In genomic region chr11:9386086-9386485, GRCh38 we compare ENCODE assay signal across 9 cellular contexts. TPM values are rescaled to one million over a fixed set of nuclear protein-coding genes. Genes with fewer than 3 reads are reported as not detected.
A peak's percentile ranks its signal among the peaks of the same experiment; 100 is the strongest.
DNase-seq lines count a peak whose midpoint lies in the region; TF ChIP-seq lines count a peak whose summit lies in the region.
"Had no signal": no experiment of that assay in that cellular context is flagged by ENCODE, and none has a peak within 500 bp of the region (broad histone marks: within the 10 kb centered on the region; RNA-seq: fewer than 3 reads in every experiment).

No MANE protein-coding gene starts in this region.

- H3K79me2 ChIP-seq in PC-9 (ENCODE audit: low read depth), result peaks cover 65% of the 10 kb centered on the region

- peaks cover 3% of the 10 kb centered on the region; the same call in 1 of the 2 replicates for H3K36me3 ChIP-seq in ES-I3 (ENCODE audit: insufficient read depth, low read length)
- peaks cover 8% of the 10 kb centered on the region for H3K36me3 ChIP-seq in PC-9 (ENCODE audit: low read depth)
- H3K36me3 ChIP-seq in ovary, result no peaks in the 10 kb centered on the region

- H4K20me1 ChIP-seq in PC-9 (ENCODE audit: insufficient read depth), result peaks cover 49% of the 10 kb centered on the region

- no peak for TF ChIP-seq EP300 in ovary (IDR thresholded peaks at IDR 0.05)

- no TSS peak for BruUV-seq in PC-9 (replicated peaks; lab: Mats Ljungman, UMichigan)

- H3K27me3 ChIP-seq in PC-9 (ENCODE audit: insufficient read depth, low read depth) (no peaks in the 10 kb centered on the region), ovary (no peaks in the 10 kb centered on the region)

- no peaks in the 10 kb centered on the region for H3K4me1 ChIP-seq in ES-I3 (ENCODE audit: insufficient read depth, low read length)
- H3K4me1 ChIP-seq in PC-9 (replicated peaks; ENCODE audit: insufficient read depth), result peaks cover 21% of the 10 kb centered on the region
- peaks cover 3% of the 10 kb centered on the region for H3K4me1 ChIP-seq in ovary (ENCODE audit: insufficient read depth)

- H3K4me2 ChIP-seq in PC-9, result peak overlapping the region; percentile 82

- no peak for TF ChIP-seq POLR2A in ovary (IDR thresholded peaks at IDR 0.05)

- intact Hi-C loops in PC-9 (cut with micrococcal nuclease; ENCODE audit: unreplicated experiment), result no loop called here
- intact Hi-C loops in ovary (cut with DNase I), result no loop called here

- H2AFZ ChIP-seq in PC-9, result no peak overlapping the region

- peak overlapping the region; percentile 99; the same call in 1 of the 2 replicates for H3K9ac ChIP-seq in ES-I3 (ENCODE audit: low read depth, low read length)

- TF ChIP-seq CTCF in PC-9 (conservative IDR thresholded peaks at IDR 0.05) (no peak), epithelial cell of esophagus (IDR thresholded peaks at IDR 0.05; ENCODE audit: insufficient read depth, low read depth, low read length, missing control alignments) (no peak), ovary (IDR thresholded peaks at IDR 0.05) (no peak), GM13977 (IDR thresholded peaks at IDR 0.05; ENCODE audit: extremely low read depth, insufficient read depth, missing control alignments) (no peak)

- DNase-seq in PC-9 (no peak), epithelial cell of esophagus (ENCODE audit: low read depth) (peak; percentile 13), ovary (no peak), NCI-H2107 treated with DMSO at 0.1 percent for 48 hours (lab: John Stamatoyannopoulos, UW; ENCODE audit: unreplicated experiment) (no peak), GM13977 (ENCODE audit: low spot score) (no peak), NCI-H748 (lab: John Stamatoyannopoulos, UW; ENCODE audit: unreplicated experiment) (no peak), mucosa of gallbladder (ENCODE audit: low spot score) (no peak)
- DNase-seq: activated CD4-positive, alpha-beta T cell treated with anti-CD3 and anti-CD28 coated beads, Interleukin-2, amount 50 U/mL, for 1 hour had no signal

- H3K9me3 ChIP-seq in ES-I3 (ENCODE audit: control insufficient read depth, insufficient read depth, low read length) (no peaks in the 10 kb centered on the region), PC-9 (ENCODE audit: insufficient read depth, low read depth) (no peaks in the 10 kb centered on the region), ovary (no peaks in the 10 kb centered on the region)

- peak overlapping the region; percentile 79 for H3K27ac ChIP-seq in PC-9
- no peak overlapping the region for H3K27ac ChIP-seq in ovary

- H3K4me3 ChIP-seq in PC-9 (peak overlapping the region; percentile 81), epithelial cell of esophagus (ENCODE audit: low read length) (peak overlapping the region; percentile 94), ovary (peak overlapping the region; percentile 61)

- POLR2A ChIA-PET in PC-9 (lab: Charles Lee; ENCODE audit: unreplicated experiment), result no interaction called here

- in situ Hi-C loops in GM13977 (cut with MboI; ENCODE audit: low pct_unique_long_range_greater_than_20kb, low sequenced_read_pairs, unreplicated experiment), result no loop called here

- H3F3A ChIP-seq in PC-9 (ENCODE audit: insufficient read depth, low read depth), result peaks cover 2% of the 10 kb centered on the region; the same call in 1 of the 2 replicates

- CTCF ChIA-PET in PC-9 (lab: Charles Lee), result no interaction called here

- no peaks in the 10 kb centered on the region for H3K9me2 ChIP-seq in PC-9 (ENCODE audit: insufficient read depth)

- WGBS in ovary, 3 donors, result 44 to 46% (median 45%) methylated on average over 2 of the region's 2 CpGs

RNA-seq across cellular contexts. Expression of gene IPO7, which starts 1.6 kb away (rescaled TPM):
- 83.7 and 126 TPM in 2 replicates for total RNA-seq in PC-9 (2021)
- 100 to 1,000 TPM in 5 of 7 donors, 10 to 100 TPM in 2; 74.6 to 122 (median 108) TPM for total RNA-seq in ovary
- 10 to 100 TPM; 32.3 to 57.2 TPM for polyA plus RNA-seq in ovary
- 108 TPM for total RNA-seq in mucosa of gallbladder
